ENCODE assay signal across 1 cellular context in genomic region chrX:8987672-8988250, GRCh38.
TF ChIP-seq lines count a peak whose summit lies in the region.

No MANE protein-coding gene starts in this region.

TF ChIP-seq in SK-N-SH, 30 proteins besides CTCF, POLR2A, EP300 and RAD21 (continued from another document):
- TF ChIP-seq GATA2 (CRISPR knock-in tag; IDR thresholded peaks at IDR 0.05) (no peak), CHD2 (IDR thresholded peaks at IDR 0.05; ENCODE audit: low read length, partially characterized antibody) (no peak), PBX3 (IDR thresholded peaks at IDR 0.05) (no peak), USF1 (IDR thresholded peaks at IDR 0.05; ENCODE audit: borderline replicate concordance, low read depth) (no peak), RXRA (IDR thresholded peaks at IDR 0.05; ENCODE audit: borderline replicate concordance, low read depth) (no peak), NFIC (IDR thresholded peaks at IDR 0.05; ENCODE audit: borderline replicate concordance) (no peak), MAX (IDR thresholded peaks at IDR 0.05; ENCODE audit: low read depth) (no peak), NRF1 (IDR thresholded peaks at IDR 0.05; ENCODE audit: low read depth, low read length) (no peak), MXI1 (IDR thresholded peaks at IDR 0.05; ENCODE audit: low read depth, low read length) (no peak), RFX5 (IDR thresholded peaks at IDR 0.05; ENCODE audit: low read length) (no peak)
